14 cellular contexts compared by ENCODE assay signal in the genomic region with DNA sequence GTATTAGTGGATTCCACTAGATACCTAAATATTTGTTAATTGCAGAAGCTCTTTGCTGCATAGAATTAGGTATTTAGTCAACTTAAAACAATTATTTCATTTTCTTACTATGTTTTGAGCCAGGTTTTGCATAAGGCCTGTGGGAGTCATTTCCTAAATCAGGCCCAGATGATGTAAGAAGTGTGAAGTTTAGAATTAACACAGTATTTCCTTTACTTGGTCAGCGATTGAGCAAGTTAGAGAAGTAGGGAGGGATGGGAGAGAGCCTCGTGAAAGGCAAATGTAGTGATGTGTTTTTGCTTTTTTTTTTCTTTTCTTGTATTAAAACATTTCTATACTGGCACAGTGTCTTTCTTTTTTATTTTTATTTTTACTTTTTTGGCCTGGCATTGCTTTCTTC.
"Had no signal": no experiment of that assay in that cellular context is flagged by ENCODE, and none has a peak within 500 bp of the region (broad histone marks: within the 10 kb centered on the region; RNA-seq: fewer than 3 reads in every experiment).

No MANE protein-coding gene starts in this region.

- H3K27ac ChIP-seq: psoas muscle, right lobe of liver, spleen, thoracic aorta, VCaP had no signal

- H3K27me3 Mint-ChIP-seq: activated naive CD4-positive, alpha-beta T cell treated with anti-CD3 and anti-CD28 coated beads, Interleukin-2, amount 10 ng/mL, durations not matched to agents 7 days and 5 days; dendritic cell treated with granulocyte-macrophage colony-stimulating factor and Interleukin-4, amounts not matched to agents 40 ng/mL and 50 ng/mL, for 4 days; stimulated activated naive CD8-positive, alpha-beta T cell treated with anti-CD3 and anti-CD28 coated beads, Interleukin-15, amount 100 ng/mL, for 72 hours had no signal

- ATAC-seq: left colon; psoas muscle; right lobe of liver; stimulated activated naive CD8-positive, alpha-beta T cell treated with anti-CD3 and anti-CD28 coated beads, Interleukin-15, amount 100 ng/mL, for 72 hours had no signal

- H3K4me1 ChIP-seq: psoas muscle, right lobe of liver, spleen had no signal

- H3K4me3 Mint-ChIP-seq: activated naive CD4-positive, alpha-beta T cell treated with anti-CD3 and anti-CD28 coated beads, Interleukin-2, amount 10 ng/mL, durations not matched to agents 7 days and 5 days; dendritic cell treated with granulocyte-macrophage colony-stimulating factor and Interleukin-4, amounts not matched to agents 40 ng/mL and 50 ng/mL, for 4 days; neural crest cell; stimulated activated naive CD8-positive, alpha-beta T cell treated with anti-CD3 and anti-CD28 coated beads, Interleukin-15, amount 100 ng/mL, for 72 hours had no signal

- H3K9me3 Mint-ChIP-seq: activated naive CD4-positive, alpha-beta T cell treated with anti-CD3 and anti-CD28 coated beads, Interleukin-2, amount 10 ng/mL, durations not matched to agents 7 days and 5 days; activated T-helper 2 cell treated with anti-CD3 and anti-CD28 coated beads, Interferon-gamma antibody, Interleukin-2, Interleukin-4, amounts not matched to agents 10 μg/mL and 5 μg/mL and 100 μg/mL, durations not matched to agents 14 hours and 24 hours and 36 hours; dendritic cell treated with granulocyte-macrophage colony-stimulating factor and Interleukin-4, amounts not matched to agents 40 ng/mL and 50 ng/mL, for 4 days; neural crest cell; stimulated activated naive CD8-positive, alpha-beta T cell treated with anti-CD3 and anti-CD28 coated beads, Interleukin-15, amount 100 ng/mL, for 72 hours had no signal

- H3K4me3 ChIP-seq: lung, psoas muscle, right lobe of liver, spleen, thoracic aorta had no signal

- H3K9me3 ChIP-seq: psoas muscle, right lobe of liver, spleen, thoracic aorta had no signal

- H3K27me3 ChIP-seq: right lobe of liver, spleen had no signal

- DNase-seq: activated CD4-positive, alpha-beta T cell treated with anti-CD3 and anti-CD28 coated beads, Interleukin-2, amount 50 U/mL, for 48 hours; activated naive CD4-positive, alpha-beta T cell treated with anti-CD3 and anti-CD28 coated beads, Interleukin-2, amount 10 ng/mL, durations not matched to agents 7 days and 5 days; effector memory CD4-positive, alpha-beta T cell; left colon; psoas muscle; right lobe of liver; spleen; stimulated activated naive CD8-positive, alpha-beta T cell treated with anti-CD3 and anti-CD28 coated beads, Interleukin-15, amount 100 ng/mL, for 72 hours had no signal

- H3K36me3 Mint-ChIP-seq: activated naive CD4-positive, alpha-beta T cell treated with anti-CD3 and anti-CD28 coated beads, Interleukin-2, amount 10 ng/mL, durations not matched to agents 7 days and 5 days had no signal

- H3K4me1 Mint-ChIP-seq: activated naive CD4-positive, alpha-beta T cell treated with anti-CD3 and anti-CD28 coated beads, Interleukin-2, amount 10 ng/mL, durations not matched to agents 7 days and 5 days; stimulated activated naive CD8-positive, alpha-beta T cell treated with anti-CD3 and anti-CD28 coated beads, Interleukin-15, amount 100 ng/mL, for 72 hours had no signal

- H3K36me3 ChIP-seq: right lobe of liver, spleen, thoracic aorta had no signal
